In the genomic region with DNA sequence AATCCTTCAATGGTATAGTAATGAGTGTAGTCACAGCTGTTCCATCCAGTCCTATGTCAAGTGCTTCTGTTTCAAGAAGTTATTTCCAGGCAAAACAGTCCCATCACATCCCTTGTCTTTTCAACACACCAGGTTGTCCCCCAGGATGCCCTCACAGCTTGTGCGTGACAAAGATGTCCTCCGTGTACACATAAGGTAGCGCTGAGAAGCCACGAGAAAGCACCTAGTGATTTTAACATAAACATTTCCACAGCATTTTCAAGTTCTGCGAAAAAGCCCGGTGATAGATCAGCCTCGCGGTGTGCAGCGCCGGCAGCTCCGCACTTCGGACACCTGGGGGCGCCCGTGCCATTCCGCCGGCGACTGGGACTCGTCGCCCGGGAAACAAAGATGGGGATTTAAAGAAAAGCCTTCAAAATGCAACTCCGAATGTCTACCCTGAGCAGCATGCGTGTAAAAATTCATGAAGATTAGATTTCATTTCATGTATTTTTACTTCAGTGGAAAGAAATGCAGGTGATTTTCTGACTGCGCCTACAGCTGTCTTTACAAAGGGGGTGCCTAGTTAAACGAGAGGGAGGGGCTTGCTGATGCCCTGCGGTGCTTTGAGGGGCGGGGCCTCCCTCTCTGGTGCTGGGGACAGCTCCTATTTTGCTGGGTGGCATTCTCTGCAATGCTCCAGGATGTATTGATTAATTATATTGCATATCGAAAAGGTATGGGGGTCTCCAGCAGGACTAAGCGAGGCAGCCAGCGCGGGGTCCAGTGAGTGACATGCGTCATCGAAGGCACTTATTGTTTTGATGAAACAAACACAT, we compare ENCODE assay signal across 9 cellular contexts. TPM values are rescaled to one million over a fixed set of nuclear protein-coding genes. Genes with fewer than 3 reads are reported as not detected.
DNase-seq lines count a peak whose midpoint lies in the region; FAIRE-seq and TF ChIP-seq lines count a peak whose summit lies in the region.
"Had no signal": no experiment of that assay in that cellular context is flagged by ENCODE, and none has a peak within 500 bp of the region (broad histone marks: within the 10 kb centered on the region; RNA-seq: fewer than 3 reads in every experiment).

No MANE protein-coding gene starts in this region.

- no peaks in the 10 kb centered on the region for H3K4me1 ChIP-seq in ascending aorta
- H3K4me1 ChIP-seq in hepatocyte (ENCODE audit: insufficient read depth): peaks cover 9% of the 10 kb centered on the region
- H3K4me1 ChIP-seq in skeletal muscle satellite cell (ENCODE audit: control insufficient read depth, insufficient read depth, low read length): peaks cover 9% of the 10 kb centered on the region

- TF ChIP-seq CTCF in ascending aorta (IDR thresholded peaks at IDR 0.05) (peak; percentile 75 to 99 (median 99)), hepatocyte (IDR thresholded peaks at IDR 0.05; ENCODE audit: poor library complexity) (peak; percentile 97)

- H3K79me2 ChIP-seq in hepatocyte: no peaks in the 10 kb centered on the region

- no peak overlapping the region for H3K27ac ChIP-seq in ascending aorta
- no peak overlapping the region for H3K27ac ChIP-seq in hepatocyte

- no peaks in the 10 kb centered on the region for H3K9me2 ChIP-seq in hepatocyte (replicated peaks; ENCODE audit: insufficient read depth)

- no peak overlapping the region for H3K4me3 ChIP-seq in ascending aorta
- no peak overlapping the region for H3K4me3 ChIP-seq in hepatocyte
- H3K4me3 ChIP-seq in skeletal muscle satellite cell (ENCODE audit: low read length): peak overlapping the region; percentile 49

- no peak overlapping the region for H2AFZ ChIP-seq in hepatocyte

- no peaks in the 10 kb centered on the region for H3K9me3 ChIP-seq in ascending aorta
- H3K9me3 ChIP-seq in hepatocyte (ENCODE audit: low read depth): no peaks in the 10 kb centered on the region
- no peaks in the 10 kb centered on the region for H3K9me3 ChIP-seq in skeletal muscle satellite cell (replicated peaks; ENCODE audit: low read length)

- no peaks in the 10 kb centered on the region for H4K20me1 ChIP-seq in hepatocyte (ENCODE audit: insufficient read depth, poor library complexity, severe bottlenecking)

- no peak for FAIRE-seq in H54 (lab: Jason Lieb, UNC)
- FAIRE-seq: islet of Langerhans had no signal

- no peak overlapping the region for H3K9ac ChIP-seq in skeletal muscle satellite cell (ENCODE audit: low read depth, low read length)

- peak overlapping the region; percentile 74 for H3K4me2 ChIP-seq in hepatocyte
- H3K4me2 ChIP-seq in skeletal muscle satellite cell (ENCODE audit: low read length): peak overlapping the region; percentile 74

- WGBS in hepatocyte (ENCODE audit: low lambda C conversion rate, missing lambda C conversion rate): 18% methylated on average over 32 of the region's 32 CpGs

- H3K36me3 ChIP-seq in ascending aorta (no peaks in the 10 kb centered on the region), hepatocyte (replicated peaks; ENCODE audit: insufficient read depth, low read depth) (no peaks in the 10 kb centered on the region), skeletal muscle satellite cell (ENCODE audit: insufficient read depth, low read length) (no peaks in the 10 kb centered on the region)

- TF ChIP-seq POLR2A in H54 (IDR thresholded peaks at IDR 0.05; ENCODE audit: low read depth, low read length): no peak

- intact Hi-C loops in ascending aorta (cut with DNase I): loop anchor here (1.0 to 5.0 kb wide), 4 partner anchors 76 to 1294 kb away; no protein-coding TSS in a partner anchor

- H3K27me3 ChIP-seq in ascending aorta: no peaks in the 10 kb centered on the region
- H3K27me3 ChIP-seq in hepatocyte: peaks cover 8% of the 10 kb centered on the region
- peaks cover 25% of the 10 kb centered on the region for H3K27me3 ChIP-seq in skeletal muscle satellite cell (ENCODE audit: control insufficient read depth, insufficient read depth, low read length)

- DNase-seq in EH (ENCODE audit: low read depth): peak; percentile 69
- peak; percentile 77 for DNase-seq in H54 (ENCODE audit: insufficient read length, low spot score)
- peak; percentile 63 for DNase-seq in NAMALWA (ENCODE audit: low spot score)
- DNase-seq in T follicular helper cell (ENCODE audit: low read depth): peak; percentile 24
- DNase-seq in ascending aorta (ENCODE audit: low spot score in 2 of 2): peak in 1 of 2 donors; percentile 68
- DNase-seq in hepatocyte (ENCODE audit: low spot score): peak; percentile 84
- DNase-seq in NCI-H1048 (lab: John Stamatoyannopoulos, UW): no peak

RNA-seq across cellular contexts. Expression of a gene that starts 49.9 kb away (rescaled TPM):
- total RNA-seq in ascending aorta (0.43 TPM), hepatocyte (0.76 and 1.6 TPM in 2 replicates)
- polyA plus RNA-seq in hepatocyte: 0.21 and 0.53 TPM in 2 replicates
- total RNA-seq in skeletal muscle satellite cell (2012; rRNA removed): 1.0 and 1.1 TPM in 2 replicates
